ENCODE assay signal across 12 cellular contexts in genomic region chr10:99660662-99661369, GRCh38. TPM values are rescaled to one million over a fixed set of nuclear protein-coding genes. Genes with fewer than 3 reads are reported as not detected.
DNase-seq lines count a peak whose midpoint lies in the region; ATAC-seq and TF ChIP-seq lines count a peak whose summit lies in the region.
"Had no signal": no experiment of that assay in that cellular context is flagged by ENCODE, and none has a peak within 500 bp of the region (broad histone marks: within the 10 kb centered on the region; RNA-seq: fewer than 3 reads in every experiment).

No MANE protein-coding gene starts in this region.

- POLR2A ChIA-PET in CD4-positive, alpha-beta memory T cell (lab: Charles Lee; ENCODE audit: partially characterized antibody), result no interaction called here

- peak overlapping the region; percentile 79 for H3K27ac Mint-ChIP-seq in osteocyte (ENCODE audit: unreplicated experiment)
- peak overlapping the region in 1 of 7 donors; percentile 54 for H3K27ac Mint-ChIP-seq in CD4-positive, alpha-beta memory T cell

- H3K9me3 ChIP-seq in fibroblast of lung (ENCODE audit: control insufficient read depth, insufficient read depth, low read depth, low read length), result no peaks in the 10 kb centered on the region
- no peaks in the 10 kb centered on the region for H3K9me3 ChIP-seq in CD4-positive, alpha-beta memory T cell (ENCODE audit: control insufficient read depth in 1 of 2, low read length in 2 of 2)

- peaks cover 15% of the 10 kb centered on the region for H3K36me3 Mint-ChIP-seq in osteocyte (ENCODE audit: unreplicated experiment)
- peaks cover 5 to 10% of the 10 kb centered on the region in 2 donors for H3K36me3 Mint-ChIP-seq in CD4-positive, alpha-beta memory T cell

- no peak for ATAC-seq in HG02571 (IDR thresholded peaks at IDR 0.05; ENCODE audit: unreplicated experiment)
- ATAC-seq in HG02840 (IDR thresholded peaks at IDR 0.05; ENCODE audit: low FRiP score, unreplicated experiment), result no peak
- ATAC-seq: activated T-cell treated with anti-CD3 and anti-CD28 coated beads, Interleukin-2, amount 50 U/mL, for 4 hours had no signal

- H4K20me1 ChIP-seq in fibroblast of lung (ENCODE audit: control insufficient read depth, extremely low read depth, insufficient read depth, low read length), result no peaks in the 10 kb centered on the region

- H3K4me1 ChIP-seq in fibroblast of lung (ENCODE audit: control insufficient read depth, extremely low read depth, insufficient read depth, low read length), result no peaks in the 10 kb centered on the region
- peaks cover 17% of the 10 kb centered on the region for H3K4me1 ChIP-seq in CD4-positive, alpha-beta memory T cell (ENCODE audit: insufficient read depth, low read length)

- CTCF ChIA-PET in CD4-positive, alpha-beta memory T cell (lab: Charles Lee; ENCODE audit: partially characterized antibody), result no interaction called here

- intact Hi-C loops in CD4-positive, alpha-beta memory T cell (cut with micrococcal nuclease), result no loop called here

- H2AFZ ChIP-seq in fibroblast of lung (ENCODE audit: low read length), result no peak overlapping the region

- peaks cover 14% of the 10 kb centered on the region for H3K79me2 ChIP-seq in fibroblast of lung (ENCODE audit: control insufficient read depth, insufficient read depth, low read length)

- peaks cover 35% of the 10 kb centered on the region for H3K4me1 Mint-ChIP-seq in osteocyte (ENCODE audit: unreplicated experiment)
- H3K4me1 Mint-ChIP-seq in CD4-positive, alpha-beta memory T cell, result peaks cover 16 to 27% (median 20%) of the 10 kb centered on the region in 4 donors

- peak overlapping the region; percentile 1; the same call in 1 of the 2 replicates for H3K4me3 ChIP-seq in HFF-Myc (replicated peaks; ENCODE audit: low read depth, low read length)
- peak overlapping the region; percentile 96 for H3K4me3 ChIP-seq in WI38 (ENCODE audit: low read depth, low read length)
- peak overlapping the region; percentile 4 to 99 (median 87) for H3K4me3 ChIP-seq in fibroblast of lung (replicated peaks in 1 of 4; ENCODE audit: control extremely low read depth in 1 of 4, insufficient read depth in 1 of 4, low read depth in 3 of 4, low read length in 4 of 4)
- no peak overlapping the region for H3K4me3 ChIP-seq in CD4-positive, alpha-beta memory T cell (ENCODE audit: low read length in 2 of 2)

- no peaks in the 10 kb centered on the region for H3K36me3 ChIP-seq in fibroblast of lung (ENCODE audit: control insufficient read depth, insufficient read depth, low read length)
- no peaks in the 10 kb centered on the region for H3K36me3 ChIP-seq in CD4-positive, alpha-beta memory T cell (ENCODE audit: insufficient read depth, low read length)

- H3K9ac ChIP-seq in fibroblast of lung (ENCODE audit: insufficient read depth, low read length), result no peak overlapping the region

- peaks cover 22% of the 10 kb centered on the region for H3K27me3 Mint-ChIP-seq in osteocyte (ENCODE audit: unreplicated experiment)
- H3K27me3 Mint-ChIP-seq in CD4-positive, alpha-beta memory T cell, result peaks cover 7 to 13% of the 10 kb centered on the region in 2 donors

- no peaks in the 10 kb centered on the region for H3K9me3 Mint-ChIP-seq in osteocyte (ENCODE audit: unreplicated experiment)
- no peaks in the 10 kb centered on the region for H3K9me3 Mint-ChIP-seq in CD4-positive, alpha-beta memory T cell
- H3K9me3 Mint-ChIP-seq: activated T-cell treated with anti-CD3 and anti-CD28 coated beads, Interleukin-2, amount 50 U/mL, for 4 hours had no signal

- H3K4me3 Mint-ChIP-seq in osteocyte (ENCODE audit: unreplicated experiment), result peak overlapping the region; percentile 21
- H3K4me3 Mint-ChIP-seq in CD4-positive, alpha-beta memory T cell, result peak overlapping the region in 1 of 8 donors; percentile 43

- no peak for DNase-seq in HFF-Myc (ENCODE audit: extremely low read depth, low read depth)
- peak in 1 of 2 donors; percentile 31 for DNase-seq in fibroblast of lung (ENCODE audit: low read depth in 2 of 2)
- no peak for DNase-seq in osteocyte (ENCODE audit: extremely low spot score, unreplicated experiment)
- no peak for DNase-seq in MV-4-11 (lab: John Stamatoyannopoulos, UW)
- no peak for DNase-seq in CD4-positive, alpha-beta memory T cell
- DNase-seq: activated T-cell treated with anti-CD3 and anti-CD28 coated beads, Interleukin-2, amount 50 U/mL, for 4 hours; cortex of kidney; hypothalamus; NCI-H2029 had no signal

- peak overlapping the region; percentile 90 for H3K27ac ChIP-seq in fibroblast of lung (ENCODE audit: insufficient read depth, low read length)
- no peak overlapping the region for H3K27ac ChIP-seq in CD4-positive, alpha-beta memory T cell (ENCODE audit: low read depth, low read length)

- no peaks in the 10 kb centered on the region for H3K27me3 ChIP-seq in fibroblast of lung (ENCODE audit: control insufficient read depth, insufficient read depth, low read length)
- H3K27me3 ChIP-seq in CD4-positive, alpha-beta memory T cell (ENCODE audit: insufficient read depth, low read length), result no peaks in the 10 kb centered on the region

- peak overlapping the region; percentile 97 for H3K4me2 ChIP-seq in fibroblast of lung (ENCODE audit: extremely low read depth, insufficient read depth, low read length)

- TF ChIP-seq CTCF in HFF-Myc (IDR thresholded peaks at IDR 0.05; ENCODE audit: low read depth, low read length, missing control alignments) (no peak), WI38 (IDR thresholded peaks at IDR 0.05; ENCODE audit: low read depth, low read length) (no peak), fibroblast of lung (conservative IDR thresholded peaks at IDR 0.05 in 1 of 2, IDR thresholded peaks at IDR 0.05 in 1 of 2; ENCODE audit: low read depth in 1 of 2, low read length in 2 of 2) (no peak), osteocyte (IDR thresholded peaks at IDR 0.05) (no peak)

RNA-seq across cellular contexts. Expression of gene ENTPD7, which starts 1.5 kb away (rescaled TPM):
- total RNA-seq in fibroblast of lung (13.6 and 28.9 TPM in 2 replicates), osteocyte (21.7 and 22.8 TPM in 2 replicates)
- polyA plus RNA-seq in fibroblast of lung, result 12.1 and 17.3 TPM in 2 replicates
- polyA plus RNA-seq in fibroblast of lung (2012), result 6.1 and 8.2 TPM in 2 replicates
- polyA minus RNA-seq in fibroblast of lung (ENCODE audit: low replicate concordance), result 12.4 and 15.6 TPM in 2 replicates
- total RNA-seq in CD4-positive, alpha-beta memory T cell, result 1 to 10 TPM; 3.7 to 3.9 TPM
- 1 to 10 TPM; 1.7 to 2.2 TPM for polyA plus RNA-seq in CD4-positive, alpha-beta memory T cell

RNA-seq across cellular contexts. Expression of gene SLC25A28, which starts 40.6 kb away (rescaled TPM):
- total RNA-seq in fibroblast of lung (22.6 and 30.7 TPM in 2 replicates), osteocyte (27.5 and 32.9 TPM in 2 replicates)
- polyA plus RNA-seq in fibroblast of lung, result 19.8 and 22.4 TPM in 2 replicates
- 20.7 and 25.2 TPM in 2 replicates for polyA plus RNA-seq in fibroblast of lung (2012)
- 39.6 and 43.1 TPM in 2 replicates for polyA minus RNA-seq in fibroblast of lung (ENCODE audit: low replicate concordance)
- 10 to 100 TPM; 85.7 to 91.9 TPM for total RNA-seq in CD4-positive, alpha-beta memory T cell
- 10 to 100 TPM; 19.4 to 34.2 TPM for polyA plus RNA-seq in CD4-positive, alpha-beta memory T cell

Comparison
In these comparisons a context has a peak if more than half of its experiments do, and no peak if none do; other contexts are left out.
1. H3K4me3 ChIP-seq: peak in HFF-Myc (single experiment), WI38 (single experiment) and fibroblast of lung (4 of 4); none in CD4-positive, alpha-beta memory T cell (0 of 2).